ENCODE assay signal across 34 cellular contexts in genomic region chr1:15063346-15063745, GRCh38.
DNase-seq lines count a peak whose midpoint lies in the region; FAIRE-seq and TF ChIP-seq lines count a peak whose summit lies in the region.
"Had no signal": no experiment of that assay in that cellular context is flagged by ENCODE, and none has a peak within 500 bp of the region (broad histone marks: within the 10 kb centered on the region; RNA-seq: fewer than 3 reads in every experiment).

No MANE protein-coding gene starts in this region.

- H3K27me3 Mint-ChIP-seq in neural crest cell (ENCODE audit: low read depth) = no peaks in the 10 kb centered on the region
- H3K27me3 Mint-ChIP-seq: B cell; CD4-positive, alpha-beta T cell had no signal

- TF ChIP-seq POLR2A in suprapubic skin (IDR thresholded peaks at IDR 0.05) = no peak

- intact Hi-C loops in kidney (cut with DNase I) = no loop called here

- H3K4me1 Mint-ChIP-seq in neural crest cell = no peaks in the 10 kb centered on the region
- H3K4me1 Mint-ChIP-seq: B cell; CD14-positive monocyte; CD4-positive, alpha-beta memory T cell; CD4-positive, CD25-positive, alpha-beta regulatory T cell had no signal

- H3K36me3 Mint-ChIP-seq in neural crest cell (ENCODE audit: low read depth) = peaks cover 5% of the 10 kb centered on the region
- H3K36me3 Mint-ChIP-seq: CD14-positive monocyte; CD4-positive, alpha-beta memory T cell; CD4-positive, CD25-positive, alpha-beta regulatory T cell; CD8-positive, alpha-beta memory T cell; CD8-positive, alpha-beta T cell had no signal

- H3K9me3 ChIP-seq in kidney (ENCODE audit: control insufficient read depth in 1 of 2, low read length in 2 of 2) = no peaks in the 10 kb centered on the region
- no peaks in the 10 kb centered on the region for H3K9me3 ChIP-seq in osteoblast (ENCODE audit: low read depth, low read length)
- peaks cover 5% of the 10 kb centered on the region for H3K9me3 ChIP-seq in suprapubic skin
- H3K9me3 ChIP-seq: A549, BE2C, Caco-2 had no signal

- H3K27me3 ChIP-seq in osteoblast (ENCODE audit: insufficient read depth, low read length) = no peaks in the 10 kb centered on the region
- H3K27me3 ChIP-seq in suprapubic skin = no peaks in the 10 kb centered on the region
- H3K27me3 ChIP-seq: BE2C; BLaER1; BLaER1 treated with 17β-estradiol and CSF1 and Interleukin-3, amounts not matched to agents 10 nM and 100 nM had no signal

- H3K4me3 ChIP-seq in kidney (ENCODE audit: low read length in 2 of 2) (no peak overlapping the region), osteoblast (ENCODE audit: insufficient read depth, low read length) (no peak overlapping the region), suprapubic skin (no peak overlapping the region)
- H3K4me3 ChIP-seq: A549; BLaER1; BLaER1 treated with 17β-estradiol and CSF1 and Interleukin-3, amounts not matched to agents 10 nM and 100 nM had no signal

- H3K9ac ChIP-seq in kidney (ENCODE audit: low read length in 2 of 2) = no peak overlapping the region
- H3K9ac ChIP-seq: BLaER1; BLaER1 treated with 17β-estradiol and CSF1 and Interleukin-3, amounts not matched to agents 10 nM and 100 nM had no signal

- 91% methylated on average over 7 of the region's 7 CpGs for WGBS in suprapubic skin

- H3K4me2 ChIP-seq in osteoblast (ENCODE audit: insufficient read depth, low read length) = no peak overlapping the region
- H3K4me2 ChIP-seq: A549; BLaER1; BLaER1 treated with 17β-estradiol and CSF1 and Interleukin-3, amounts not matched to agents 10 nM and 100 nM had no signal

- TF ChIP-seq EP300 in suprapubic skin (IDR thresholded peaks at IDR 0.05) = no peak

- no peak overlapping the region for H3K4me3 Mint-ChIP-seq in neural crest cell
- H3K4me3 Mint-ChIP-seq: B cell; CD14-positive monocyte; CD4-positive, alpha-beta memory T cell; CD4-positive, alpha-beta T cell; CD4-positive, CD25-positive, alpha-beta regulatory T cell; CD8-positive, alpha-beta T cell had no signal

- no peak overlapping the region for H3K27ac ChIP-seq in kidney (ENCODE audit: low read depth in 2 of 2, low read length in 2 of 2)
- no peak overlapping the region for H3K27ac ChIP-seq in osteoblast (ENCODE audit: low read depth, low read length)
- H3K27ac ChIP-seq in suprapubic skin = no peak overlapping the region
- H3K27ac ChIP-seq: 22Rv1; A549; BLaER1; BLaER1 treated with 17β-estradiol and CSF1 and Interleukin-3, amounts not matched to agents 10 nM and 100 nM; C4-2B had no signal

- no peaks in the 10 kb centered on the region for H4K20me1 ChIP-seq in osteoblast (ENCODE audit: insufficient read depth, low read length)
- H4K20me1 ChIP-seq: BLaER1; BLaER1 treated with 17β-estradiol and CSF1 and Interleukin-3, amounts not matched to agents 10 nM and 100 nM had no signal

- H3K27ac Mint-ChIP-seq in neural crest cell (ENCODE audit: unreplicated experiment) = peak overlapping the region; percentile 81
- H3K27ac Mint-ChIP-seq: B cell; CD14-positive monocyte; CD4-positive, alpha-beta memory T cell; CD4-positive, alpha-beta T cell; CD8-positive, alpha-beta T cell had no signal

- DNase-seq in kidney = peak; percentile 35
- no peak for DNase-seq in neural crest cell (ENCODE audit: low read depth, low spot score)
- DNase-seq in osteoblast (ENCODE audit: insufficient read length, low spot score, missing footprints) = peak; percentile 50
- DNase-seq in SW 1271 (lab: John Stamatoyannopoulos, UW) = no peak
- DNase-seq in superior temporal gyrus (ENCODE audit: extremely low spot score) = no peak
- no peak for DNase-seq in suprapubic skin (ENCODE audit: low spot score in 2 of 2)
- DNase-seq: 8988T; ACHN; AML-193; BE2C; Caco-2; Calu3; CD4-positive, alpha-beta memory T cell; CD4-positive, alpha-beta T cell; CD4-positive, CD25-positive, alpha-beta regulatory T cell; CD8-positive, alpha-beta memory T cell; CD8-positive, alpha-beta T cell; COR-L47; DMS 273 treated with DMSO at 0.1 percent for 48 hours; DMS153; DMS53; DMS79; DMS79 treated with DMSO at 0.1 percent for 48 hours; DND-41; EL had no signal

- H3K4me1 ChIP-seq in kidney (ENCODE audit: control insufficient read depth in 1 of 2, insufficient read depth in 1 of 2, low read depth in 1 of 2, low read length in 2 of 2) (peaks cover 0 to 2% of the 10 kb centered on the region in 2 donors), osteoblast (ENCODE audit: insufficient read depth, low read length) (no peaks in the 10 kb centered on the region), suprapubic skin (no peaks in the 10 kb centered on the region)
- H3K4me1 ChIP-seq: A549, BE2C, Caco-2 had no signal

- H3K79me2 ChIP-seq in osteoblast (ENCODE audit: insufficient read depth, low read length) = no peaks in the 10 kb centered on the region

- no peak overlapping the region for H2AFZ ChIP-seq in osteoblast (ENCODE audit: low read length)

- H3K36me3 ChIP-seq in kidney (ENCODE audit: control insufficient read depth in 1 of 2, insufficient read depth in 2 of 2, low read length in 2 of 2) = peaks cover 11 to 47% of the 10 kb centered on the region in 2 donors
- H3K36me3 ChIP-seq in osteoblast (ENCODE audit: insufficient read depth, low read length) = peaks cover 19% of the 10 kb centered on the region
- peaks cover 86% of the 10 kb centered on the region for H3K36me3 ChIP-seq in suprapubic skin
- H3K36me3 ChIP-seq: BE2C had no signal

- no peak for TF ChIP-seq CTCF in kidney (IDR thresholded peaks at IDR 0.05; ENCODE audit: borderline replicate concordance, extremely low read depth, insufficient read depth)
- TF ChIP-seq CTCF in neural crest cell (conservative IDR thresholded peaks at IDR 0.05) = no peak
- no peak for TF ChIP-seq CTCF in osteoblast (IDR thresholded peaks at IDR 0.05; ENCODE audit: extremely low read depth, low read depth, low read length)
- no peak for TF ChIP-seq CTCF in suprapubic skin (IDR thresholded peaks at IDR 0.05)

- H3K9me3 Mint-ChIP-seq in neural crest cell = no peaks in the 10 kb centered on the region
- H3K9me3 Mint-ChIP-seq: CD4-positive, alpha-beta T cell; CD8-positive, alpha-beta memory T cell; CD8-positive, alpha-beta T cell had no signal

- FAIRE-seq in kidney (lab: Jason Lieb, UNC) = no peak
- FAIRE-seq: A204.1, A549, D721Med had no signal

Comparison
In these comparisons a context has a peak if more than half of its experiments do, and no peak if none do; other contexts are left out.
1. DNase-seq: peak in kidney (single experiment) and osteoblast (single experiment); none in neural crest cell (single experiment), SW 1271 (0 of 2), superior temporal gyrus (single experiment) and suprapubic skin (0 of 2).